8 cellular contexts compared by ENCODE assay signal in the genomic region with DNA sequence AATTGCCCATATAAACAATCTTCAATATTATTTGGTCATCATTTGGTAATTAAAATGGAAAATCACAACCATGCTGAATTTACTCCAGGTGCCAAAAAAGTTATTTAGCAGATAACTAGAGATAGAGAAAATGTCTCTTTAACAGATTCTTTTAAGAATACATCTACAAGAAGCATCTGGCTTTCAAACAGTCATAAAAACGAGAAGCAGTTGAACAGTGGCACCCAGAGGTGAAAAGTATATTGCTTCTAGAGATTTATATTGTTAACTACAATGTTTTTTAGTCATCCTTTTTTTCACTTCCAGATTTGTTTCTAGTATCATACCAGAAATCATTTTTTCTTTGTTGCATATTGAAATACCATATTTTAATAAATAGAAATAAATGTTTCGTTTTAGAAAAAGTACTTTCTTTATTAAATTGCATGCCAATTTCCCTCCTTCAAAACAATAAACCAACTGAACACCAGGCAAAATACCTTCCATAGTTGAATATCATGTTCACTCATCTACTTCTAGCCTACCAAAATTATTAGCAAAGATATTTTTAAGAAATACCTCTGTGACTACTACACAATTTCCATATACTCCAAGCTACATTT.
DNase-seq lines count a peak whose midpoint lies in the region; ATAC-seq and TF ChIP-seq lines count a peak whose summit lies in the region.

No MANE protein-coding gene starts in this region.

- no peak overlapping the region for H3K4me3 ChIP-seq in Caco-2 (ENCODE audit: low read depth, low read length)

- DNase-seq in Caco-2 (peak in 1 of 2 experiments; percentile 49), HT-29 (ENCODE audit: low spot score) (peak; percentile 64), NOMO-1 treated with DMSO at 0.1 percent for 48 hours (lab: John Stamatoyannopoulos, UW; ENCODE audit: unreplicated experiment) (peak; percentile 78), cerebellar cortex (ENCODE audit: low spot score) (peak; percentile 84), lung microvascular endothelial cell (ENCODE audit: low read depth in 2 of 2) (peak; percentile 77 to 83)
- no peak for DNase-seq in activated CD8-positive, alpha-beta memory T cell treated with anti-CD3 and anti-CD28 coated beads for 24 hours

- BruUV-seq in Caco-2 (replicated peaks; lab: Mats Ljungman, UMichigan) = no TSS peak

- H3K4me1 ChIP-seq in Caco-2 = no peaks in the 10 kb centered on the region

- H3K9me3 ChIP-seq in Caco-2 = no peaks in the 10 kb centered on the region

- no peaks in the 10 kb centered on the region for H3K36me3 Mint-ChIP-seq in Caco-2 (ENCODE audit: insufficient read depth, unreplicated experiment)

- ATAC-seq in GM18861 (IDR thresholded peaks at IDR 0.05; ENCODE audit: unreplicated experiment) (peak; percentile 63), GM19397 (IDR thresholded peaks at IDR 0.05; ENCODE audit: unreplicated experiment) (no peak)

- H3K27me3 Mint-ChIP-seq in Caco-2 (ENCODE audit: insufficient read depth, unreplicated experiment) = peaks cover 28% of the 10 kb centered on the region

- no peak overlapping the region for H3K27ac Mint-ChIP-seq in Caco-2 (ENCODE audit: unreplicated experiment)

- H3K9me3 Mint-ChIP-seq in Caco-2 (ENCODE audit: unreplicated experiment) = no peaks in the 10 kb centered on the region

- CTCF ChIA-PET in Caco-2 (lab: Charles Lee) = no interaction called here

- no peaks in the 10 kb centered on the region for H3K4me1 Mint-ChIP-seq in Caco-2 (ENCODE audit: low read depth, unreplicated experiment)

- peak; percentile 44 to 51 for TF ChIP-seq CTCF in Caco-2 (IDR thresholded peaks at IDR 0.05; ENCODE audit: insufficient read depth in 1 of 2, low read depth in 1 of 2, low read length in 1 of 2, severe bottlenecking in 1 of 2, unreplicated experiment in 1 of 2)

- no peaks in the 10 kb centered on the region for H3K36me3 ChIP-seq in Caco-2 (ENCODE audit: control insufficient read depth, insufficient read depth, low read length)

- no peak overlapping the region for H3K4me3 Mint-ChIP-seq in Caco-2 (ENCODE audit: unreplicated experiment)

- H3K27me3 ChIP-seq in Caco-2 (replicated peaks; ENCODE audit: control insufficient read depth, insufficient read depth, low read length) = no peaks in the 10 kb centered on the region

- intact Hi-C loops in Caco-2 (cut with micrococcal nuclease; ENCODE audit: unreplicated experiment) = loop anchor here (1.0 to 10.0 kb wide), 6 partner anchors 41 to 1020 kb away; no protein-coding TSS in a partner anchor

- POLR2A ChIA-PET in Caco-2 (lab: Charles Lee) = no interaction called here
